In genomic region chr10:47340613-47341170, GRCh38 we compare ENCODE assay signal across 8 cellular contexts. TPM values are rescaled to one million over a fixed set of nuclear protein-coding genes. Genes with fewer than 3 reads are reported as not detected.
A peak's percentile ranks its signal among the peaks of the same experiment; 100 is the strongest.
DNase-seq lines count a peak whose midpoint lies in the region; ATAC-seq and TF ChIP-seq lines count a peak whose summit lies in the region.

No MANE protein-coding gene starts in this region.

- H3K4me3 ChIP-seq in Karpas-422 (ENCODE audit: low read length) (no peak overlapping the region), choroid plexus epithelial cell (ENCODE audit: low read depth, low read length) (no peak overlapping the region), lower leg skin (ENCODE audit: low read depth, poor library complexity, severe bottlenecking) (no peak overlapping the region)

- H3K79me2 ChIP-seq in Karpas-422 (ENCODE audit: low read length), result no peaks in the 10 kb centered on the region

- DNase-seq in NCI-H1436 (lab: John Stamatoyannopoulos, UW) (peak; percentile 22), NCI-H1436 treated with DMSO at 0.1 percent for 48 hours (lab: John Stamatoyannopoulos, UW) (no peak), Karpas-422 (peak; percentile 79), choroid plexus epithelial cell (ENCODE audit: low read depth) (peak; percentile 78), lower leg skin (ENCODE audit: low spot score in 2 of 2) (peak; percentile 34 to 92)
- peak; percentile 67 to 68 for DNase-seq in activated CD4-positive, alpha-beta T cell treated with anti-CD3 and anti-CD28 coated beads for 24 hours (ENCODE audit: low read depth in 2 of 2)
- DNase-seq in stimulated activated CD8-positive, alpha-beta memory T cell treated with anti-CD3 and anti-CD28 coated beads, Interleukin-12 subunit alpha, Interleukin-12 subunit beta, amount 100 ng/mL, for 24 hours (ENCODE audit: extremely low read depth), result peak; percentile 24

- H3K4me2 ChIP-seq in Karpas-422 (ENCODE audit: low read depth, low read length, poor library complexity, severe bottlenecking), result no peak overlapping the region

- no peaks in the 10 kb centered on the region for H3K9me3 ChIP-seq in Karpas-422 (ENCODE audit: low read length)

- H3K9ac ChIP-seq in Karpas-422 (ENCODE audit: low read length), result no peak overlapping the region

- no peaks in the 10 kb centered on the region for H3K36me3 ChIP-seq in Karpas-422 (ENCODE audit: insufficient read depth, low read length)

- peaks cover 4% of the 10 kb centered on the region; the same call in 1 of the 2 replicates for H3K4me1 ChIP-seq in Karpas-422 (ENCODE audit: low read length)

- WGBS in lower leg skin, 2 donors, result 65% methylated on average over 5 of the region's 5 CpGs

- H4K20me1 ChIP-seq in Karpas-422 (ENCODE audit: insufficient read depth, low read depth, low read length), result no peaks in the 10 kb centered on the region

- TF ChIP-seq POLR2A in lower leg skin (IDR thresholded peaks at IDR 0.05), result no peak

- no peak overlapping the region for H2AFZ ChIP-seq in Karpas-422 (ENCODE audit: low read length)

- peak; percentile 99 for TF ChIP-seq CTCF in choroid plexus epithelial cell (conservative IDR thresholded peaks at IDR 0.05; ENCODE audit: low read depth, low read length)
- TF ChIP-seq CTCF in lower leg skin (IDR thresholded peaks at IDR 0.05), result peak in 1 of 3 donors; percentile 61

- intact Hi-C loops in lower leg skin (cut with DNase I; ENCODE audit: low total_unique reads), result no loop called here

- H3K27ac ChIP-seq in Karpas-422 (ENCODE audit: low read length), result no peak overlapping the region

- no peaks in the 10 kb centered on the region for H3K27me3 ChIP-seq in Karpas-422 (ENCODE audit: low read length)

- no peaks in the 10 kb centered on the region for H3K9me2 ChIP-seq in Karpas-422 (replicated peaks; ENCODE audit: insufficient read depth, low read length)

- ATAC-seq in HG02623 (IDR thresholded peaks at IDR 0.05; ENCODE audit: unreplicated experiment), result no peak

RNA-seq across cellular contexts. Expression of gene RBP3, which starts 7.5 kb away (rescaled TPM):
- total RNA-seq in Karpas-422 (2014; rRNA removed; shearing (Covaris generic); ENCODE audit: low replicate concordance), result not detected in 2 replicates
- total RNA-seq in lower leg skin, result not detected

RNA-seq across cellular contexts. Expression of gene GDF2, which starts 18.4 kb away (rescaled TPM):
- not detected in 2 replicates for total RNA-seq in Karpas-422 (2014; rRNA removed; shearing (Covaris generic); ENCODE audit: low replicate concordance)
- not detected for total RNA-seq in lower leg skin

RNA-seq across cellular contexts. Expression of gene GDF10, which starts 40.7 kb away (rescaled TPM):
- not detected in 2 replicates for total RNA-seq in Karpas-422 (2014; rRNA removed; shearing (Covaris generic); ENCODE audit: low replicate concordance)
- 1 to 10 TPM in 2 of 4 donors, under 1 TPM in 2; 0.23 to 3.9 (median 1.0) TPM for total RNA-seq in lower leg skin

RNA-seq across cellular contexts. Expression of gene ZNF488, which starts 43.4 kb away (rescaled TPM):
- not detected in 2 replicates for total RNA-seq in Karpas-422 (2014; rRNA removed; shearing (Covaris generic); ENCODE audit: low replicate concordance)
- 1 to 10 TPM in 2 of 4 donors, under 1 TPM in 2; 0.80 to 2.0 (median 1.1) TPM for total RNA-seq in lower leg skin
